ENCODE assay signal across 1 cellular context in the genomic region with DNA sequence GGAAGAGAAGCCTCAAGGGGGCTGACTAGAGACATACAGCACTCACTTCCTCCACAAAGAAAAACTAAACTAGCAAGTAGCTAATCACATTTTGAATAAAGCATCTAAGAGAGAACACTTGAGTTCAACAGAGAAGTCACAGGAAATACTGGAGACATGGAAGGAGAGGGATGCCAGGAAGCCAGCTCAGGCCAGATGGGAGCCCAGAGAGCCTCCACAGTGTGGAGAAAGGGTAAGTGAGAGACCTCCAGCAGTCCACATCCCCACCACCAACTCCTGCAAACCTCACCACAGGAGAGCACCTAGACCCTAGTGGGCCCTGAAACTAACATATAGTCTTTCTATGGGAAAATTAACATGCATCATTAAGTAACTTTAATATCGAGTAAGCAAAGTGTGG.
TF ChIP-seq lines count a peak whose summit lies in the region.

No MANE protein-coding gene starts in this region.

TF ChIP-seq in SK-N-SH, 30 proteins besides CTCF, POLR2A, EP300 and RAD21 (continued from another document):
- TF ChIP-seq CHD2 (IDR thresholded peaks at IDR 0.05; ENCODE audit: low read length, partially characterized antibody) (no peak), TAF1 (IDR thresholded peaks at IDR 0.05; ENCODE audit: borderline replicate concordance, low read depth, low read length) (no peak), EZH2phosphoT487 (IDR thresholded peaks at IDR 0.05; ENCODE audit: borderline replicate concordance, low read depth) (no peak), MXI1 (IDR thresholded peaks at IDR 0.05; ENCODE audit: low read depth, low read length) (no peak), TCF12 (IDR thresholded peaks at IDR 0.05) (no peak)
